ENCODE assay signal across 8 cellular contexts in the genomic region with DNA sequence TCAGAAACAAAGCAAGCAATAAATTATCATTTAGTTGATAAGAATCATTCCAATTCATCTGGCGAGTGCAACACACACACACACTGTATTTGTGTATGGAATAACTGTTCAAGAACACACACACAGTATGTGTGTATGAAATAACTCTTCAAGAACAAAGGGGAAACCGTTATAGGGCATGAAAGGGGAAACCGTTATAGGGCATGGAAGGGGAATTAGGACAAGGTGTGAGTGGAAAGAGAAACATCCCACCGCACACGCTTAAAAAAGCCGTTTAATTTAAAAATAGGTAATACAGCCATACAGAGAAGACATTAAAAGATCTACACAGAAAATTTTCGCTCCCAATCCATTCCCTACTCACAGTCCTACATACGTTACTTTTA. TPM values are rescaled to one million over a fixed set of nuclear protein-coding genes. Genes with fewer than 3 reads are reported as not detected.
DNase-seq lines count a peak whose midpoint lies in the region; ATAC-seq and TF ChIP-seq lines count a peak whose summit lies in the region.

No MANE protein-coding gene starts in this region.

- ATAC-seq in HG03378 (IDR thresholded peaks at IDR 0.05; ENCODE audit: unreplicated experiment), result peak; percentile 2

- no peaks in the 10 kb centered on the region for H3K9me3 ChIP-seq in CD8-positive, alpha-beta memory T cell (ENCODE audit: low read length)
- H3K9me3 ChIP-seq in muscle layer of colon (ENCODE audit: low read length), result no peaks in the 10 kb centered on the region

- peaks cover 25% of the 10 kb centered on the region for H3K4me1 ChIP-seq in CD8-positive, alpha-beta memory T cell (ENCODE audit: insufficient read depth, low read length)
- peaks cover 10% of the 10 kb centered on the region for H3K4me1 ChIP-seq in muscle layer of colon (ENCODE audit: insufficient read depth, low read length)

- TF ChIP-seq CTCF in brain microvascular endothelial cell (IDR thresholded peaks at IDR 0.05; ENCODE audit: low read depth, low read length, missing control alignments), result no peak

- DNase-seq in CD8-positive, alpha-beta memory T cell, result no peak
- DNase-seq in brain microvascular endothelial cell (no peak), NCI-H146 treated with DMSO at 0.1 percent for 48 hours (lab: John Stamatoyannopoulos, UW; ENCODE audit: unreplicated experiment) (no peak), NCI-H1436 treated with DMSO at 0.1 percent for 48 hours (lab: John Stamatoyannopoulos, UW) (no peak), iPS-NIHi11 (ENCODE audit: low spot score) (no peak)
- DNase-seq in activated CD4-positive, CD25-positive, alpha-beta regulatory T cell (lab: John Stamatoyannopoulos, UW), result no peak

- peak overlapping the region; percentile 89 to 99 (median 95) for H3K27ac Mint-ChIP-seq in CD8-positive, alpha-beta memory T cell

- no peaks in the 10 kb centered on the region for H3K27me3 ChIP-seq in CD8-positive, alpha-beta memory T cell (ENCODE audit: insufficient read depth, low read length, poor library complexity, severe bottlenecking)
- H3K27me3 ChIP-seq in brain microvascular endothelial cell (replicated peaks) (no peaks in the 10 kb centered on the region), muscle layer of colon (ENCODE audit: control insufficient read depth in 1 of 2, insufficient read depth in 2 of 2, low read length in 2 of 2) (no peaks in the 10 kb centered on the region)

- H3K9ac ChIP-seq in muscle layer of colon (ENCODE audit: low read length), result peak overlapping the region; percentile 26

- peak overlapping the region; percentile 48 for H3K27ac ChIP-seq in CD8-positive, alpha-beta memory T cell (ENCODE audit: low read depth, low read length)
- H3K27ac ChIP-seq in brain microvascular endothelial cell, result no peak overlapping the region
- peak overlapping the region; percentile 78 for H3K27ac ChIP-seq in muscle layer of colon (ENCODE audit: low read depth, low read length)

- peaks cover 4% of the 10 kb centered on the region for H3K36me3 ChIP-seq in CD8-positive, alpha-beta memory T cell (ENCODE audit: insufficient read depth, low read length)
- H3K36me3 ChIP-seq in brain microvascular endothelial cell (replicated peaks) (peaks cover under 1% of the 10 kb centered on the region), muscle layer of colon (ENCODE audit: insufficient read depth, low read length) (peaks cover 15% of the 10 kb centered on the region)

- H3K4me1 Mint-ChIP-seq in CD8-positive, alpha-beta memory T cell, result peaks cover 24 to 40% (median 38%) of the 10 kb centered on the region in 3 donors

- CTCF ChIA-PET in CD8-positive, alpha-beta memory T cell (lab: Charles Lee), result interaction anchor here (1.1 to 1.7 kb wide), 2 partner anchors 18 to 225 kb away, joined by 4 to 6 read pairs; a partner anchor contains a TSS

- POLR2A ChIA-PET in CD8-positive, alpha-beta memory T cell (lab: Charles Lee), result interaction anchor here (1.3 kb wide), 1 partner anchor 105 kb away, joined by 4 read pairs; no protein-coding TSS in a partner anchor

- peak overlapping the region; percentile 75 for H3K4me3 ChIP-seq in CD8-positive, alpha-beta memory T cell (ENCODE audit: low read length)
- H3K4me3 ChIP-seq in brain microvascular endothelial cell (ENCODE audit: low read depth, low read length), result peak overlapping the region; percentile 71
- H3K4me3 ChIP-seq in muscle layer of colon (ENCODE audit: low read depth in 1 of 2, low read length in 2 of 2), result peak overlapping the region; percentile 99 to 100

- H3K9me3 Mint-ChIP-seq in CD8-positive, alpha-beta memory T cell, result no peaks in the 10 kb centered on the region

- H3K36me3 Mint-ChIP-seq in CD8-positive, alpha-beta memory T cell, result peaks cover 0 to 32% (median 4%) of the 10 kb centered on the region in 3 donors

- H3K27me3 Mint-ChIP-seq in CD8-positive, alpha-beta memory T cell, result no peaks in the 10 kb centered on the region

- H3K4me3 Mint-ChIP-seq in CD8-positive, alpha-beta memory T cell, result peak overlapping the region; percentile 90 to 100 (median 93)

- in situ Hi-C loops in brain microvascular endothelial cell (cut with HindIII; ENCODE audit: low pct_ligation_motif_present, low sequenced_read_pairs), result no loop called here

RNA-seq across cellular contexts. Expression of a gene that starts 0.6 kb away (rescaled TPM):
- 10 to 100 TPM; 88.0 to 90.4 TPM for total RNA-seq in CD8-positive, alpha-beta memory T cell
- 74.9 TPM for polyA plus RNA-seq in CD8-positive, alpha-beta memory T cell

RNA-seq across cellular contexts. Expression of a gene that starts 18.2 kb away (rescaled TPM):
- total RNA-seq in CD8-positive, alpha-beta memory T cell, result 100 to 1,000 TPM; 167 to 169 TPM
- polyA plus RNA-seq in CD8-positive, alpha-beta memory T cell, result 54.4 TPM
